8 cellular contexts compared by ENCODE assay signal in genomic region chr10:61786728-61787127, GRCh38.
DNase-seq lines count a peak whose midpoint lies in the region; ATAC-seq and TF ChIP-seq lines count a peak whose summit lies in the region.

No MANE protein-coding gene starts in this region.

- peak; percentile 97 for ATAC-seq in HG03103 (IDR thresholded peaks at IDR 0.05; ENCODE audit: low read depth, unreplicated experiment)
- no peak for ATAC-seq in CD4-positive, alpha-beta T cell (ENCODE audit: poor library complexity)

- no peak overlapping the region for H3K9ac ChIP-seq in rectal smooth muscle tissue (ENCODE audit: low read length)

- no peaks in the 10 kb centered on the region for H3K9me3 ChIP-seq in ascending aorta
- no peaks in the 10 kb centered on the region for H3K9me3 ChIP-seq in CD4-positive, alpha-beta T cell (ENCODE audit: control insufficient read depth, low read length)

- H3K4me3 Mint-ChIP-seq in CD4-positive, alpha-beta T cell = no peak overlapping the region

- H3K27ac ChIP-seq in ascending aorta = peak overlapping the region; percentile 44 to 55
- H3K27ac ChIP-seq in rectal smooth muscle tissue (ENCODE audit: low read depth, low read length) = peak overlapping the region; percentile 11
- H3K27ac ChIP-seq in CD4-positive, alpha-beta T cell (ENCODE audit: low read depth, low read length) = no peak overlapping the region

- no peaks in the 10 kb centered on the region for H3K36me3 Mint-ChIP-seq in CD4-positive, alpha-beta T cell (ENCODE audit: low read depth)

- H3K4me1 ChIP-seq in ascending aorta = peaks cover 0 to 6% of the 10 kb centered on the region in 2 donors
- H3K4me1 ChIP-seq in rectal smooth muscle tissue (ENCODE audit: control insufficient read depth, insufficient read depth, low read length) = peaks cover 5% of the 10 kb centered on the region

- POLR2A ChIA-PET in CD4-positive, alpha-beta T cell (lab: Charles Lee) = no interaction called here

- H3K27me3 ChIP-seq in ascending aorta (no peaks in the 10 kb centered on the region), rectal smooth muscle tissue (ENCODE audit: control insufficient read depth, insufficient read depth, low read length) (no peaks in the 10 kb centered on the region)
- no peaks in the 10 kb centered on the region for H3K27me3 ChIP-seq in CD4-positive, alpha-beta T cell (ENCODE audit: control insufficient read depth, insufficient read depth, low read length)

- no peaks in the 10 kb centered on the region for H3K9me3 Mint-ChIP-seq in CD4-positive, alpha-beta T cell

- peak overlapping the region; percentile 29 to 51 for H3K4me3 ChIP-seq in ascending aorta
- no peak overlapping the region for H3K4me3 ChIP-seq in rectal smooth muscle tissue (ENCODE audit: low read length)

- CTCF ChIA-PET in CD4-positive, alpha-beta T cell (lab: Charles Lee) = interaction anchor here (2.4 kb wide), 1 partner anchor 9 kb away, joined by 5 read pairs; no protein-coding TSS in a partner anchor

- H3K27me3 Mint-ChIP-seq in CD4-positive, alpha-beta T cell = no peaks in the 10 kb centered on the region

- no peaks in the 10 kb centered on the region for H3K4me1 Mint-ChIP-seq in CD4-positive, alpha-beta T cell (ENCODE audit: low read depth)

- H3K36me3 ChIP-seq in ascending aorta (no peaks in the 10 kb centered on the region), rectal smooth muscle tissue (ENCODE audit: control insufficient read depth, insufficient read depth, low read length) (no peaks in the 10 kb centered on the region)

- TF ChIP-seq CTCF in ascending aorta (IDR thresholded peaks at IDR 0.05) = no peak
- TF ChIP-seq CTCF in CD4-positive, alpha-beta T cell (IDR thresholded peaks at IDR 0.05) = no peak

- DNase-seq in A172 (ENCODE audit: low spot score) (peak; percentile 65), GM19238 (ENCODE audit: insufficient read length, low spot score) (peak; percentile 40), ascending aorta (ENCODE audit: low spot score in 2 of 2) (no peak), NCI-H510A (lab: John Stamatoyannopoulos, UW) (no peak), ureter (ENCODE audit: low spot score) (no peak)
- no peak for DNase-seq in CD4-positive, alpha-beta T cell

- intact Hi-C loops in ascending aorta (cut with DNase I) = no loop called here
- intact Hi-C loops in CD4-positive, alpha-beta T cell (cut with DNase I, micrococcal nuclease) = no loop called here

- H3K27ac Mint-ChIP-seq in CD4-positive, alpha-beta T cell = no peak overlapping the region

Comparison
In these comparisons a context has a peak if more than half of its experiments do, and no peak if none do; other contexts are left out.
1. DNase-seq: peak in A172 (single experiment) and GM19238 (single experiment); none in ascending aorta (0 of 2), NCI-H510A (single experiment), CD4-positive, alpha-beta T cell (0 of 10) and ureter (single experiment).